Comparison of ENCODE assay signal across 8 cellular contexts in genomic region chr6:109382576-109383437, GRCh38. TPM values are rescaled to one million over a fixed set of nuclear protein-coding genes. Genes with fewer than 3 reads are reported as not detected.
DNase-seq lines count a peak whose midpoint lies in the region; ATAC-seq and TF ChIP-seq lines count a peak whose summit lies in the region.

No MANE protein-coding gene starts in this region.

- 1% methylated on average over 20 of the region's 42 CpGs for WGBS in SK-N-SH (ENCODE audit: low lambda C conversion rate)
- WGBS in testis, 2 donors = 0 to 1% methylated on average over 41 to 42 of the region's 42 CpGs

- peak; percentile 76 for TF ChIP-seq RAD21 in SK-N-SH (IDR thresholded peaks at IDR 0.05; ENCODE audit: low read length)

- peaks cover 36% of the 10 kb centered on the region for H4K20me1 ChIP-seq in SK-N-SH (ENCODE audit: insufficient read depth)

- H3K4me1 ChIP-seq in SK-N-SH (ENCODE audit: control insufficient read depth in 1 of 2, insufficient read depth in 2 of 2, low read depth in 1 of 2, low read length in 1 of 2) (peaks cover 10 to 15% of the 10 kb centered on the region in 2 experiments; a peak in 2 of 4 replicates), testis (peaks cover 30% of the 10 kb centered on the region)

- H3K4me3 ChIP-seq in SK-N-SH (ENCODE audit: low read depth in 2 of 2, low read length in 1 of 2) (peak overlapping the region; percentile 86 to 95), testis (peak overlapping the region; percentile 98 to 99)

- TF ChIP-seq POLR2A in testis (IDR thresholded peaks at IDR 0.05) = no peak

- TF ChIP-seq EP300 in SK-N-SH (IDR thresholded peaks at IDR 0.05; ENCODE audit: borderline replicate concordance in 1 of 2, low read depth in 1 of 2, low read length in 1 of 2) = no peak; a peak in 1 of 4 replicates

- H3K27me3 ChIP-seq in SK-N-SH (ENCODE audit: insufficient read depth) = no peaks in the 10 kb centered on the region
- no peaks in the 10 kb centered on the region for H3K27me3 ChIP-seq in testis

- H3K36me3 Mint-ChIP-seq in activated naive CD4-positive, alpha-beta T cell treated with anti-CD3 and anti-CD28 coated beads, Interleukin-2, amount 50 U/mL, for 72 hours = peaks cover 35% of the 10 kb centered on the region in 2 donors

- H3K9me3 Mint-ChIP-seq in activated naive CD4-positive, alpha-beta T cell treated with anti-CD3 and anti-CD28 coated beads, Interleukin-2, amount 50 U/mL, for 72 hours = no peaks in the 10 kb centered on the region

- H3K9me3 ChIP-seq in SK-N-SH (no peaks in the 10 kb centered on the region), testis (no peaks in the 10 kb centered on the region)

- peak overlapping the region; percentile 97 to 98 for H3K27ac Mint-ChIP-seq in activated naive CD4-positive, alpha-beta T cell treated with anti-CD3 and anti-CD28 coated beads, Interleukin-2, amount 50 U/mL, for 72 hours

- peak overlapping the region; percentile 95 for H3K9ac ChIP-seq in SK-N-SH

- no peaks in the 10 kb centered on the region for H3K9me2 ChIP-seq in SK-N-SH

- POLR2A ChIA-PET in GM10248 (lab: Yijun Ruan, JAX) (interaction anchor here (0.8 to 2.4 kb wide), 5 partner anchors 10 to 100 kb away, joined by 3 to 15 read pairs (median 3); partner anchors contain the start of gene ZBTB24), SK-N-SH (lab: Yijun Ruan, JAX) (interaction anchor here (0.9 to 2.5 kb wide), 3 partner anchors 58 to 195 kb away, joined by 3 to 10 read pairs (median 3); partner anchors contain the start of genes MICAL1, PPIL6 and SMPD2)

- peak; percentile 90 for DNase-seq in GM10248 (ENCODE audit: extremely low spot score)
- peak; percentile 74 for DNase-seq in NCI-H1048 (lab: John Stamatoyannopoulos, UW)
- peak; percentile 92 for DNase-seq in SK-N-SH
- DNase-seq in activated naive CD4-positive, alpha-beta T cell treated with anti-CD3 and anti-CD28 coated beads, Interleukin-2, amount 50 U/mL, for 72 hours (ENCODE audit: low spot score in 2 of 2) = peak; percentile 89 to 94
- DNase-seq in glomerular visceral epithelial cell (ENCODE audit: extremely low spot score) = peak; percentile 93
- DNase-seq in omental fat pad (ENCODE audit: low spot score) = peak; percentile 78
- peak; percentile 96 for DNase-seq in testis

- ATAC-seq in HG02610 (IDR thresholded peaks at IDR 0.05; ENCODE audit: unreplicated experiment) = peak; percentile 66
- peak; percentile 73 to 82 for ATAC-seq in activated naive CD4-positive, alpha-beta T cell treated with anti-CD3 and anti-CD28 coated beads, Interleukin-2, amount 50 U/mL, for 72 hours
- ATAC-seq in omental fat pad (ENCODE audit: low FRiP score) = peak; percentile 92

- peaks cover 39% of the 10 kb centered on the region for H3K79me2 ChIP-seq in SK-N-SH (ENCODE audit: insufficient read depth)

- H3K4me2 ChIP-seq in SK-N-SH = peak overlapping the region; percentile 87

- intact Hi-C loops in testis (cut with DNase I; ENCODE audit: low total_unique reads) = loop anchor here (10.0 kb wide), 1 partner anchor 198 kb away; no protein-coding TSS in a partner anchor

- TF ChIP-seq CTCF in GM10248 (IDR thresholded peaks at IDR 0.05; ENCODE audit: control extremely low read depth, extremely low read depth, low read depth, missing control alignments) = peak; percentile 50
- TF ChIP-seq CTCF in SK-N-SH (IDR thresholded peaks at IDR 0.05) = peak; percentile 72
- no peak for TF ChIP-seq CTCF in omental fat pad (IDR thresholded peaks at IDR 0.05)
- peak; percentile 46 to 58 (median 49) for TF ChIP-seq CTCF in testis (IDR thresholded peaks at IDR 0.05)

- H3K27ac ChIP-seq in SK-N-SH (ENCODE audit: low read depth in 2 of 2, low read length in 1 of 2) (peak overlapping the region; percentile 96 to 100), testis (peak overlapping the region; percentile 99 to 100)

- H3K36me3 ChIP-seq in SK-N-SH (replicated peaks in 1 of 2; ENCODE audit: control insufficient read depth in 1 of 2, insufficient read depth in 2 of 2, low read length in 1 of 2) (peaks cover 5 to 10% of the 10 kb centered on the region in 2 experiments), testis (ENCODE audit: low read depth, missing control alignments) (no peaks in the 10 kb centered on the region)

- peak overlapping the region; percentile 93 for H2AFZ ChIP-seq in SK-N-SH (ENCODE audit: low read depth)

- CTCF ChIA-PET in GM10248 (lab: Yijun Ruan, JAX) (interaction anchor here (0.6 to 6.5 kb wide), 38 partner anchors 9 to 841 kb away, joined by 3 to 111 read pairs (median 4); partner anchors contain the start of genes CEP57L1, MICAL1, PPIL6 and SESN1), SK-N-SH (lab: Yijun Ruan, JAX) (interaction anchor here (0.6 to 6.0 kb wide), 52 partner anchors 10 to 945 kb away, joined by 3 to 132 read pairs (median 4); partner anchors contain the start of genes CEP57L1, MICAL1, PPIL6 and SESN1)

- peaks cover 3% of the 10 kb centered on the region for H3F3A ChIP-seq in SK-N-SH (replicated peaks; ENCODE audit: insufficient read depth)

TF ChIP-seq in SK-N-SH, 30 proteins besides CTCF, POLR2A, EP300 and RAD21 (continues in another document):
- TF ChIP-seq ELF1 (IDR thresholded peaks at IDR 0.05) (peak; percentile 78), MEF2A (IDR thresholded peaks at IDR 0.05; ENCODE audit: borderline replicate concordance, low read depth) (no peak), NFIC (IDR thresholded peaks at IDR 0.05; ENCODE audit: borderline replicate concordance) (no peak), POLR2AphosphoS5 (IDR thresholded peaks at IDR 0.05; ENCODE audit: low read depth, low read length) (peak; percentile 53; the same call in 1 of the 2 replicates), SIN3A (IDR thresholded peaks at IDR 0.05; ENCODE audit: borderline replicate concordance, low read depth, low read length) (no peak), MAX (IDR thresholded peaks at IDR 0.05; ENCODE audit: low read depth) (peak; percentile 97), ZBTB33 (IDR thresholded peaks at IDR 0.05; ENCODE audit: borderline replicate concordance, low read depth) (no peak), NRF1 (IDR thresholded peaks at IDR 0.05; ENCODE audit: low read depth, low read length) (no peak), JUND (IDR thresholded peaks at IDR 0.05) (no peak; the same call in 1 of the 2 replicates), USF2 (IDR thresholded peaks at IDR 0.05; ENCODE audit: borderline replicate concordance, low read depth, low read length) (peak; percentile 86), YY1 (IDR thresholded peaks at IDR 0.05; ENCODE audit: low read depth) (peak; percentile 46; the same call in 1 of the 2 replicates)

RNA-seq across cellular contexts. Expression of gene CD164, which starts 0.5 kb away (rescaled TPM):
- polyA plus RNA-seq in SK-N-SH (2012; rRNA removed) = 83.4 and 113 TPM in 2 replicates
- 102 and 104 TPM in 2 replicates for polyA plus RNA-seq in SK-N-SH (2012; cell fraction: cytosol; rRNA removed)
- 45.4 and 83.9 TPM in 2 replicates for polyA plus RNA-seq in SK-N-SH (2012; cell fraction: nucleus; rRNA removed)
- total RNA-seq in activated naive CD4-positive, alpha-beta T cell treated with anti-CD3 and anti-CD28 coated beads, Interleukin-2, amount 50 U/mL, for 72 hours = 100 to 1,000 TPM; 184 to 186 TPM
- total RNA-seq in omental fat pad = 100 to 1,000 TPM; 146 to 273 (median 236) TPM
- 100 to 1,000 TPM; 219 to 232 TPM for total RNA-seq in testis
- 209 TPM for polyA plus RNA-seq in testis (ENCODE audit: insufficient read depth, low read depth, low replicate concordance)

RNA-seq across cellular contexts. Expression of gene PPIL6, which starts 57.6 kb away (rescaled TPM):
- polyA plus RNA-seq in SK-N-SH (2012; rRNA removed) (1.1 and 1.9 TPM in 2 replicates), testis (ENCODE audit: insufficient read depth, low read depth, low replicate concordance) (54.6 TPM)
- 1.8 and 3.6 TPM in 2 replicates for polyA plus RNA-seq in SK-N-SH (2012; cell fraction: cytosol; rRNA removed)
- 0.26 and 0.46 TPM in 2 replicates for polyA plus RNA-seq in SK-N-SH (2012; cell fraction: nucleus; rRNA removed)
- total RNA-seq in activated naive CD4-positive, alpha-beta T cell treated with anti-CD3 and anti-CD28 coated beads, Interleukin-2, amount 50 U/mL, for 72 hours = not detected
- total RNA-seq in omental fat pad (1 to 10 TPM; 2.3 to 7.4 (median 4.1) TPM), testis (10 to 100 TPM; 15.2 to 26.7 TPM)

RNA-seq across cellular contexts. Expression of gene SMPD2, which starts 57.7 kb away (rescaled TPM):
- polyA plus RNA-seq in SK-N-SH (2012; rRNA removed) (9.7 and 11.4 TPM in 2 replicates), testis (ENCODE audit: insufficient read depth, low read depth, low replicate concordance) (94.3 TPM)
- 4.7 and 6.8 TPM in 2 replicates for polyA plus RNA-seq in SK-N-SH (2012; cell fraction: cytosol; rRNA removed)
- 33.6 and 34.6 TPM in 2 replicates for polyA plus RNA-seq in SK-N-SH (2012; cell fraction: nucleus; rRNA removed)
- 1 to 10 TPM; 7.6 to 9.8 TPM for total RNA-seq in activated naive CD4-positive, alpha-beta T cell treated with anti-CD3 and anti-CD28 coated beads, Interleukin-2, amount 50 U/mL, for 72 hours
- total RNA-seq in omental fat pad (10 to 100 TPM; 10.2 to 16.2 (median 10.7) TPM), testis (10 to 100 TPM; 29.9 to 49.1 TPM)

Comparison
In these comparisons a context has a peak if more than half of its experiments do, and no peak if none do; other contexts are left out.
1. Peak in every context shown above with its lines: DNase-seq, ATAC-seq, H3K4me3 ChIP-seq and H3K27ac ChIP-seq.
2. CTCF ChIP-seq: peak in GM10248 (single experiment), SK-N-SH (single experiment) and testis (3 of 3); none in omental fat pad (0 of 3).